In genomic region chr5:175248416-175248905, GRCh38 we compare ENCODE assay signal across 32 cellular contexts.
"Had no signal": no experiment of that assay in that cellular context is flagged by ENCODE, and none has a peak within 500 bp of the region (broad histone marks: within the 10 kb centered on the region; RNA-seq: fewer than 3 reads in every experiment).

No MANE protein-coding gene starts in this region.

- H3K27me3 Mint-ChIP-seq: activated B cell treated with CpG ODN at 0.5 μM for 24 hours had no signal

- H3K9me3 Mint-ChIP-seq: activated B cell treated with CpG ODN at 0.5 μM for 24 hours; activated CD8-positive, alpha-beta T cell treated with anti-CD3 and anti-CD28 coated beads for 36 hours; activated T-cell treated with anti-CD3 and anti-CD28 coated beads, Interleukin-2, amount 50 U/mL, for 4 hours; activated T-helper 17 cell treated with anti-CD3 and anti-CD28 coated beads, Interleukin-2, amount 50 U/mL, for 72 hours; central memory CD8-positive, alpha-beta T cell; dendritic cell treated with granulocyte-macrophage colony-stimulating factor and Interleukin-4, amounts not matched to agents 40 ng/mL and 50 ng/mL, for 4 days; endodermal cell; T-helper 2 cell treated with Interferon-gamma antibody and Interleukin-4, amounts not matched to agents 5 μg/mL and 100 μg/mL, for 36 hours had no signal

- H3K36me3 Mint-ChIP-seq: activated naive CD8-positive, alpha-beta T cell had no signal

- FAIRE-seq: frontal cortex had no signal

- DNase-seq: activated B cell treated with CpG ODN at 0.5 μM for 24 hours; activated CD4-positive, alpha-beta T cell treated with anti-CD3 and anti-CD28 coated beads for 48 hours; activated CD4-positive, alpha-beta T cell treated with anti-CD3 and anti-CD28 coated beads, Interleukin-2, amount 50 U/mL, for 1 hour; activated CD4-positive, alpha-beta T cell treated with anti-CD3 and anti-CD28 coated beads, Interleukin-2, amount 50 U/mL, for 48 hours; activated CD8-positive, alpha-beta memory T cell treated with anti-CD3 and anti-CD28 coated beads for 24 hours; activated CD8-positive, alpha-beta T cell treated with anti-CD3 and anti-CD28 coated beads for 36 hours; activated effector memory CD4-positive, alpha-beta T cell treated with Interleukin-2 at 50 U/mL for 16 hours; activated gamma-delta T cell treated with Interleukin-2 at 50 U/mL for 16 hours; activated naive CD4-positive, alpha-beta T cell treated with anti-CD3 and anti-CD28 coated beads, Interleukin-2, amount 50 U/mL, for 16 hours; activated naive CD4-positive, alpha-beta T cell treated with Interleukin-2 at 50 U/mL for 16 hours; activated T-cell treated with anti-CD3 and anti-CD28 coated beads, Interleukin-2, amount 50 U/mL, for 4 hours; amniotic stem cell; aorta; brain microvascular endothelial cell; dorsolateral prefrontal cortex; effector memory CD4-positive, alpha-beta T cell; endodermal cell; foreskin fibroblast; head of caudate nucleus; T-helper 1 cell; T-helper 17 cell; T1000; WERI-Rb-1 had no signal

- H3K36me3 ChIP-seq: brain microvascular endothelial cell, WERI-Rb-1 had no signal

- H3K4me3 Mint-ChIP-seq: activated B cell treated with CpG ODN at 0.5 μM for 24 hours; activated CD8-positive, alpha-beta T cell treated with anti-CD3 and anti-CD28 coated beads for 36 hours; activated naive CD8-positive, alpha-beta T cell; activated T-cell treated with anti-CD3 and anti-CD28 coated beads, Interleukin-2, amount 50 U/mL, for 4 hours; activated T-helper 17 cell treated with anti-CD3 and anti-CD28 coated beads, Interleukin-2, amount 50 U/mL, for 72 hours; central memory CD8-positive, alpha-beta T cell; dendritic cell treated with granulocyte-macrophage colony-stimulating factor and Interleukin-4, amounts not matched to agents 40 ng/mL and 50 ng/mL, for 4 days; endodermal cell; T-helper 17 cell; T-helper 2 cell treated with Interferon-gamma antibody and Interleukin-4, amounts not matched to agents 5 μg/mL and 100 μg/mL, for 36 hours had no signal

- ATAC-seq: activated CD4-positive, CD25-positive, alpha-beta regulatory T cell treated with anti-CD3 and anti-CD28 coated beads, Interleukin-2, amount 50 U/mL, for 24 hours; activated CD8-positive, alpha-beta T cell treated with anti-CD3 and anti-CD28 coated beads for 36 hours; activated T-cell treated with anti-CD3 and anti-CD28 coated beads, Interleukin-2, amount 50 U/mL, for 4 hours; activated T-helper 17 cell treated with anti-CD3 and anti-CD28 coated beads, Interleukin-2, amount 50 U/mL, for 72 hours; esophagus mucosa; T-helper 17 cell had no signal

- H3K27me3 ChIP-seq: brain microvascular endothelial cell, dorsolateral prefrontal cortex had no signal

- H3K4me1 Mint-ChIP-seq: activated B cell treated with CpG ODN at 0.5 μM for 24 hours; central memory CD8-positive, alpha-beta T cell had no signal

- H3K4me3 ChIP-seq: coronary artery, dorsolateral prefrontal cortex had no signal

- H3K27ac Mint-ChIP-seq: activated B cell treated with CpG ODN at 0.5 μM for 24 hours; activated CD8-positive, alpha-beta T cell treated with anti-CD3 and anti-CD28 coated beads for 36 hours; activated naive CD8-positive, alpha-beta T cell; activated T-helper 17 cell treated with anti-CD3 and anti-CD28 coated beads, Interleukin-2, amount 50 U/mL, for 72 hours; dendritic cell treated with granulocyte-macrophage colony-stimulating factor and Interleukin-4, amounts not matched to agents 40 ng/mL and 50 ng/mL, for 4 days; endodermal cell; T-helper 17 cell; T-helper 2 cell treated with Interferon-gamma antibody and Interleukin-4, amounts not matched to agents 5 μg/mL and 100 μg/mL, for 36 hours had no signal

- H3K27ac ChIP-seq: brain microvascular endothelial cell, coronary artery, dorsolateral prefrontal cortex, WERI-Rb-1 had no signal
